9 cellular contexts compared by ENCODE assay signal in the genomic region with DNA sequence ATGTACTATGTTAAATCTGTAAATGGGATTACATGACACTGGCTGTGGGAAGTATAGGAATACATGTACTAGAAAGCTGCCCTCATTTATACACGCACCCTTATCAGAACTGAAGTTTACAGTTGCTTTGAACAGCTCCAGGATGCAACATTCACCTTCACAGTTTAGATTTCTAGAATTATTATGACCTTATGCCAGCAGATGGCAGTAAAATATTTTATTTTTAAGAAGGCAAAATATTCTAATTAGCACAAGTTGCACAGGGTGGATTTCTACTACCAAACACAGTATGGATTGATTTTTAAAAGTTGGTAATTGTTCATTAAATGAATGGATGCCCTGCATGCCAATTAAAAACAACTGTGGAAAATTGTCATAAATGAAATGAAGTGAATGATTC.
DNase-seq lines count a peak whose midpoint lies in the region; ATAC-seq, FAIRE-seq and TF ChIP-seq lines count a peak whose summit lies in the region.
"Had no signal": no experiment of that assay in that cellular context is flagged by ENCODE, and none has a peak within 500 bp of the region (broad histone marks: within the 10 kb centered on the region; RNA-seq: fewer than 3 reads in every experiment).

No MANE protein-coding gene starts in this region.

- H3K36me3 ChIP-seq in DND-41 (ENCODE audit: insufficient read depth, low read length) (no peaks in the 10 kb centered on the region), mucosa of descending colon (ENCODE audit: low read depth) (no peaks in the 10 kb centered on the region)

- no peak overlapping the region for H3K27ac Mint-ChIP-seq in activated naive CD4-positive, alpha-beta T cell treated with anti-CD3 and anti-CD28 coated beads, Interleukin-2, amount 50 U/mL, for 72 hours
- H3K27ac Mint-ChIP-seq: dendritic cell treated with granulocyte-macrophage colony-stimulating factor and Interleukin-4, amounts not matched to agents 40 ng/mL and 50 ng/mL, for 4 days had no signal

- intact Hi-C loops in mucosa of descending colon (cut with DNase I, micrococcal nuclease): no loop called here

- peak; percentile 63 for ATAC-seq in DND-41 (ENCODE audit: insufficient read depth, low read depth)
- ATAC-seq in HG03342 (IDR thresholded peaks at IDR 0.05; ENCODE audit: unreplicated experiment): peak; percentile 45
- ATAC-seq in mucosa of descending colon: no peak
- no peak for ATAC-seq in activated naive CD4-positive, alpha-beta T cell treated with anti-CD3 and anti-CD28 coated beads, Interleukin-2, amount 50 U/mL, for 72 hours

- H3K36me3 Mint-ChIP-seq in activated naive CD4-positive, alpha-beta T cell treated with anti-CD3 and anti-CD28 coated beads, Interleukin-2, amount 50 U/mL, for 72 hours: no peaks in the 10 kb centered on the region

- no peak overlapping the region for H3K27ac ChIP-seq in DND-41 (ENCODE audit: low read length)

- no peaks in the 10 kb centered on the region for H3K4me1 ChIP-seq in DND-41 (ENCODE audit: insufficient read depth, low read length)
- H3K4me1 ChIP-seq in mucosa of descending colon (ENCODE audit: low read depth): no peaks in the 10 kb centered on the region

- no peak overlapping the region for H3K4me3 ChIP-seq in DND-41 (ENCODE audit: low read depth in 1 of 2, low read length in 2 of 2)
- no peak overlapping the region for H3K4me3 ChIP-seq in mucosa of descending colon

- no peaks in the 10 kb centered on the region for H3K9me3 ChIP-seq in DND-41 (ENCODE audit: insufficient read depth, low read length, severe bottlenecking)
- H3K9me3 ChIP-seq in mucosa of descending colon: no peaks in the 10 kb centered on the region

- FAIRE-seq in islet of Langerhans (lab: Jason Lieb, UNC): peak; percentile 96

- H3K9ac ChIP-seq in DND-41 (ENCODE audit: low read depth, low read length): no peak overlapping the region

- no peaks in the 10 kb centered on the region for H3K79me2 ChIP-seq in DND-41 (ENCODE audit: insufficient read depth, low read length)

- TF ChIP-seq CTCF in DND-41 (IDR thresholded peaks at IDR 0.05; ENCODE audit: borderline replicate concordance, extremely low read depth, low read length, poor library complexity, severe bottlenecking) (peak; percentile 52), mucosa of descending colon (IDR thresholded peaks at IDR 0.05) (no peak)

- no peak overlapping the region for H3K4me2 ChIP-seq in DND-41 (ENCODE audit: insufficient read depth, low read length)

- DNase-seq in DND-41 (no peak), RPMI7951 (ENCODE audit: low read depth) (peak; percentile 3), mucosa of descending colon (no peak), AG08396 (ENCODE audit: low spot score) (no peak), NCI-H128 (lab: John Stamatoyannopoulos, UW; ENCODE audit: unreplicated experiment) (no peak)
- DNase-seq in activated naive CD4-positive, alpha-beta T cell treated with anti-CD3 and anti-CD28 coated beads, Interleukin-2, amount 50 U/mL, for 72 hours (ENCODE audit: low spot score in 2 of 2): no peak

- no peaks in the 10 kb centered on the region for H4K20me1 ChIP-seq in DND-41 (ENCODE audit: insufficient read depth, low read length)

- no peaks in the 10 kb centered on the region for H3K9me3 Mint-ChIP-seq in activated naive CD4-positive, alpha-beta T cell treated with anti-CD3 and anti-CD28 coated beads, Interleukin-2, amount 50 U/mL, for 72 hours
- H3K9me3 Mint-ChIP-seq: dendritic cell treated with granulocyte-macrophage colony-stimulating factor and Interleukin-4, amounts not matched to agents 40 ng/mL and 50 ng/mL, for 4 days had no signal

- no peaks in the 10 kb centered on the region for H3K27me3 ChIP-seq in DND-41 (ENCODE audit: insufficient read depth, low read length, poor library complexity)

- H2AFZ ChIP-seq in DND-41 (ENCODE audit: low read depth, low read length): no peak overlapping the region

Comparison
In these comparisons a context has a peak if more than half of its experiments do, and no peak if none do; other contexts are left out.
1. ATAC-seq: peak in DND-41 (single experiment) and HG03342 (single experiment); none in mucosa of descending colon (single experiment) and activated naive CD4-positive, alpha-beta T cell treated with anti-CD3 and anti-CD28 coated beads, Interleukin-2, amount 50 U/mL, for 72 hours (0 of 2).